21 cellular contexts compared by ENCODE assay signal in the genomic region with DNA sequence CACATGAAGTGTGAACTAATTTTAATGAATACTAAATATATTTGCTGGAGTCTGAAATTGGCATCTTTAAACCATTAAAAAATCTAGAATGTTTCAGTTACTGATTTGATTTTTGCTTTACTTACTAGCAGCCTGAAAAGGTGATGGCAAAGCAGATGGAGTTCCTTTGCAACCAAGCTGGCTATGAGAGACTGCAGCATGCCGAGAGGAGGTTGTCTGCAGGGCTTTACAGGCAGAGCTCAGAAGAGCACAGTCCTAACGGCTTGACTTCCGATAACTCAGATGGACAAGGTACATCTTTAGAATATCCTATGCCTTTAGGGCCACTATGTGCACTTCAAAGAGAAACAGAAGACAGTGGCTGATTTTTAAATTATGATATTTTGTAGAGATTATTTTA.
"Had no signal": no experiment of that assay in that cellular context is flagged by ENCODE, and none has a peak within 500 bp of the region (broad histone marks: within the 10 kb centered on the region; RNA-seq: fewer than 3 reads in every experiment).

No MANE protein-coding gene starts in this region.

- H3K4me3 ChIP-seq: ascending aorta, SJSA1 had no signal

- H3K9me3 ChIP-seq: ascending aorta, SJSA1, SK-N-SH had no signal

- H3K27ac ChIP-seq: ascending aorta, SJSA1, VCaP had no signal

- H3K4me1 ChIP-seq: SJSA1 had no signal

- DNase-seq: activated CD4-positive, alpha-beta memory T cell treated with anti-CD3 and anti-CD28 coated beads, Interleukin-2, amount 10 ng/mL, durations not matched to agents 7 days and 5 days; activated CD4-positive, alpha-beta T cell treated with anti-CD3 and anti-CD28 coated beads for 1 hour; activated CD4-positive, alpha-beta T cell treated with anti-CD3 and anti-CD28 coated beads for 48 hours; activated CD4-positive, CD25-positive, alpha-beta regulatory T cell; activated gamma-delta T cell; activated naive CD4-positive, alpha-beta T cell treated with Interleukin-2 at 50 U/mL for 16 hours; activated naive CD8-positive, alpha-beta T cell treated with anti-CD3 and anti-CD28 coated beads, Interleukin-2, amount 10 ng/mL, durations not matched to agents 7 days and 5 days; activated T-cell treated with anti-CD3 and anti-CD28 coated beads, Interleukin-2, amount 50 U/mL, for 1 hour; activated T-cell treated with anti-CD3 and anti-CD28 coated beads, Interleukin-2, amount 50 U/mL, for 72 hours; NCI-H1105; NCI-H1417 treated with DMSO at 0.1 percent for 48 hours; NCI-H1930; NCI-H2081 treated with DMSO at 0.1 percent for 48 hours; NCI-H226; NCI-H446 treated with DMSO at 0.1 percent for 48 hours; NCI-H524 treated with DMSO at 0.1 percent for 48 hours; SHP77; SK-N-SH had no signal

- H3K9ac ChIP-seq: SK-N-SH had no signal

- H3K27me3 ChIP-seq: ascending aorta, SJSA1 had no signal
